29 cellular contexts compared by ENCODE assay signal in genomic region chr19:49977111-49977510, GRCh38. TPM values are rescaled to one million over a fixed set of nuclear protein-coding genes. Genes with fewer than 3 reads are reported as not detected.
"Had no signal": no experiment of that assay in that cellular context is flagged by ENCODE, and none has a peak within 500 bp of the region (broad histone marks: within the 10 kb centered on the region; RNA-seq: fewer than 3 reads in every experiment).

No MANE protein-coding gene starts in this region.

- DNase-seq: cerebellar nuclear complex; cortex of kidney; effector memory CD8-positive, alpha-beta T cell; foreskin keratinocyte; hippocampal formation; kidney glomerular epithelial cell; left colon; left ventricle myocardium superior; natural killer cell; stimulated activated CD4-positive, alpha-beta T cell treated with anti-CD3 and anti-CD28 coated beads, Interleukin-12 subunit alpha, Interleukin-12 subunit beta, amount 100 ng/mL, for 4 hours; stimulated activated CD4-positive, alpha-beta T cell treated with anti-CD3 and anti-CD28 coated beads, Interleukin-1b, Interleukin-23, amount 100 ng/mL, for 48 hours; stimulated activated CD4-positive, alpha-beta T cell treated with anti-CD3 and anti-CD28 coated beads, Interleukin-4, amount 100 ng/mL, for 1 hour; stimulated activated CD8-positive, alpha-beta memory T cell treated with anti-CD3 and anti-CD28 coated beads, Interleukin-4, amount 100 ng/mL, for 48 hours; stimulated activated naive CD4-positive, alpha-beta T cell treated with Interleukin-2 at 50 U/mL for 16 hours; stomach; tibial artery had no signal

- H3K4me1 Mint-ChIP-seq: natural killer cell had no signal

- H3K9me3 ChIP-seq: gastroesophageal sphincter, heart left ventricle, stomach, tibial artery had no signal

- H3K4me1 ChIP-seq: foreskin keratinocyte, tibial artery had no signal

- H3K36me3 Mint-ChIP-seq: natural killer cell had no signal

- H3K27me3 Mint-ChIP-seq: effector memory CD8-positive, alpha-beta T cell; memory B cell had no signal

- H3K4me3 ChIP-seq: gastroesophageal sphincter, heart left ventricle, lung, smooth muscle cell, stomach, tibial artery had no signal

- H3K4me3 Mint-ChIP-seq: effector memory CD8-positive, alpha-beta T cell; memory B cell; natural killer cell; type B pancreatic cell had no signal

- H3K27ac ChIP-seq: epithelial cell of prostate, foreskin keratinocyte, gastroesophageal sphincter, heart left ventricle, parathyroid adenoma, stomach, tibial artery had no signal

- H3K27ac Mint-ChIP-seq: memory B cell, natural killer cell, progenitor cell of endocrine pancreas, type B pancreatic cell had no signal

- H3K9me3 Mint-ChIP-seq: effector memory CD8-positive, alpha-beta T cell; memory B cell; natural killer cell; type B pancreatic cell had no signal

- H3K27me3 ChIP-seq: foreskin keratinocyte, gastroesophageal sphincter, heart left ventricle, stomach, tibial artery had no signal

- ATAC-seq: effector memory CD8-positive, alpha-beta T cell; esophagus mucosa; foreskin keratinocyte; gastroesophageal sphincter; heart left ventricle; left colon; left ventricle myocardium superior; natural killer cell; sciatic nerve had no signal

RNA-seq across cellular contexts. Expression of gene SIGLEC11, which starts 16.1 kb away (rescaled TPM):
- total RNA-seq: dermis microvascular lymphatic vessel endothelial cell, esophagus mucosa, foreskin keratinocyte, progenitor cell of endocrine pancreas, smooth muscle cell had no signal
- polyA plus RNA-seq: foreskin keratinocyte, neural cell, smooth muscle cell had no signal
